ENCODE assay signal across 1 cellular context in genomic region chr14:92687681-92688433, GRCh38.
TF ChIP-seq lines count a peak whose summit lies in the region.

No MANE protein-coding gene starts in this region.

TF ChIP-seq in H1, 55 proteins besides CTCF, POLR2A, EP300 and RAD21 (continued from another document):
- TF ChIP-seq, protein P1, sequence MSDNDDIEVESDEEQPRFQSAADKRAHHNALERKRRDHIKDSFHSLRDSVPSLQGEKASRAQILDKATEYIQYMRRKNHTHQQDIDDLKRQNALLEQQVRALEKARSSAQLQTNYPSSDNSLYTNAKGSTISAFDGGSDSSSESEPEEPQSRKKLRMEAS (IDR thresholded peaks at IDR 0.05): peak; percentile 62
- TF ChIP-seq SUZ12 (IDR thresholded peaks at IDR 0.05; ENCODE audit: low read length): peak; percentile 61
- TF ChIP-seq RNF2 (IDR thresholded peaks at IDR 0.05; ENCODE audit: borderline replicate concordance, low read depth, low read length, missing control alignments, poor library complexity, severe bottlenecking): peak; percentile 46
- peak; percentile 83 for TF ChIP-seq KDM4A (IDR thresholded peaks at IDR 0.05; ENCODE audit: low read depth, low read length, severe bottlenecking)
- no peak for TF ChIP-seq SAP30 (IDR thresholded peaks at IDR 0.05; ENCODE audit: insufficient read depth, insufficient replicate concordance, low read length)
- TF ChIP-seq EZH2 (IDR thresholded peaks at IDR 0.05; ENCODE audit: low read depth, low read length, severe bottlenecking): peak; percentile 64
